ENCODE assay signal across 13 cellular contexts in genomic region chr4:7238300-7238960, GRCh38. TPM values are rescaled to one million over a fixed set of nuclear protein-coding genes. Genes with fewer than 3 reads are reported as not detected.
DNase-seq lines count a peak whose midpoint lies in the region; ATAC-seq and TF ChIP-seq lines count a peak whose summit lies in the region.
"Had no signal": no experiment of that assay in that cellular context is flagged by ENCODE, and none has a peak within 500 bp of the region (broad histone marks: within the 10 kb centered on the region; RNA-seq: fewer than 3 reads in every experiment).

No MANE protein-coding gene starts in this region.

- TF ChIP-seq CTCF in LNCAP (IDR thresholded peaks at IDR 0.05) (peak; percentile 20; the same call in 1 of the 2 replicates), epithelial cell of proximal tubule (conservative IDR thresholded peaks at IDR 0.05; ENCODE audit: low read depth, low read length) (peak; percentile 33), suprapubic skin (IDR thresholded peaks at IDR 0.05) (no peak)

- H3K27ac Mint-ChIP-seq in stimulated activated naive CD8-positive, alpha-beta T cell treated with anti-CD3 and anti-CD28 coated beads, Interleukin-15, amount 100 ng/mL, for 72 hours = no peak overlapping the region
- H3K27ac Mint-ChIP-seq in naive thymus-derived CD4-positive, alpha-beta T cell = no peak overlapping the region

- CTCF ChIA-PET in naive thymus-derived CD4-positive, alpha-beta T cell (lab: Charles Lee) = no interaction called here

- no peaks in the 10 kb centered on the region for H3K36me3 ChIP-seq in naive thymus-derived CD4-positive, alpha-beta T cell (ENCODE audit: control insufficient read depth in 2 of 3, insufficient read depth in 3 of 3, low read length in 3 of 3)
- H3K36me3 ChIP-seq in suprapubic skin = no peaks in the 10 kb centered on the region

- no peaks in the 10 kb centered on the region for H3K27me3 Mint-ChIP-seq in stimulated activated naive CD8-positive, alpha-beta T cell treated with anti-CD3 and anti-CD28 coated beads, Interleukin-15, amount 100 ng/mL, for 72 hours
- H3K27me3 Mint-ChIP-seq in naive thymus-derived CD4-positive, alpha-beta T cell = peaks cover 0 to 15% (median 4%) of the 10 kb centered on the region in 5 donors

- H3K4me3 ChIP-seq in epithelial cell of proximal tubule (ENCODE audit: low read depth, low read length) (no peak overlapping the region), suprapubic skin (no peak overlapping the region)
- no peak overlapping the region for H3K4me3 ChIP-seq in naive thymus-derived CD4-positive, alpha-beta T cell (ENCODE audit: low read length)

- no peaks in the 10 kb centered on the region for H3K4me1 Mint-ChIP-seq in stimulated activated naive CD8-positive, alpha-beta T cell treated with anti-CD3 and anti-CD28 coated beads, Interleukin-15, amount 100 ng/mL, for 72 hours
- H3K4me1 Mint-ChIP-seq in naive thymus-derived CD4-positive, alpha-beta T cell = no peaks in the 10 kb centered on the region

- TF ChIP-seq POLR2A in suprapubic skin (IDR thresholded peaks at IDR 0.05) = no peak

- intact Hi-C loops in naive thymus-derived CD4-positive, alpha-beta T cell (cut with micrococcal nuclease) = no loop called here

- POLR2A ChIA-PET in naive thymus-derived CD4-positive, alpha-beta T cell (lab: Charles Lee) = no interaction called here

- ATAC-seq in stimulated activated naive CD8-positive, alpha-beta T cell treated with anti-CD3 and anti-CD28 coated beads, Interleukin-15, Interleukin-2, amounts not matched to agents 100 U/mL and 50 U/mL, for 24 hours = no peak
- ATAC-seq in stimulated activated naive CD8-positive, alpha-beta T cell treated with anti-CD3 and anti-CD28 coated beads, Interleukin-15, amount 100 ng/mL, for 72 hours = no peak
- no peak for ATAC-seq in naive thymus-derived CD4-positive, alpha-beta T cell

- H3K27me3 ChIP-seq in naive thymus-derived CD4-positive, alpha-beta T cell (ENCODE audit: control insufficient read depth in 2 of 2, insufficient read depth in 2 of 2, low read length in 2 of 2) = no peaks in the 10 kb centered on the region
- no peaks in the 10 kb centered on the region for H3K27me3 ChIP-seq in suprapubic skin

- H3K36me3 Mint-ChIP-seq in naive thymus-derived CD4-positive, alpha-beta T cell = peaks cover 0 to 5% (median 0%) of the 10 kb centered on the region in 5 donors

- H3K4me3 Mint-ChIP-seq in stimulated activated naive CD8-positive, alpha-beta T cell treated with anti-CD3 and anti-CD28 coated beads, Interleukin-15, amount 100 ng/mL, for 72 hours = no peak overlapping the region
- H3K4me3 Mint-ChIP-seq in naive thymus-derived CD4-positive, alpha-beta T cell = no peak overlapping the region

- 94% methylated on average over 11 of the region's 12 CpGs for WGBS in suprapubic skin

- TF ChIP-seq EP300 in suprapubic skin (IDR thresholded peaks at IDR 0.05) = no peak

- peak; percentile 9 for DNase-seq in stimulated activated naive CD8-positive, alpha-beta T cell treated with anti-CD3 and anti-CD28 coated beads, Interleukin-15, Interleukin-2, amounts not matched to agents 100 U/mL and 50 U/mL, for 24 hours
- no peak for DNase-seq in stimulated activated naive CD8-positive, alpha-beta T cell treated with anti-CD3 and anti-CD28 coated beads, Interleukin-15, amount 100 ng/mL, for 72 hours
- DNase-seq in epithelial cell of proximal tubule (ENCODE audit: low read depth) (no peak), GF-D8 (lab: John Stamatoyannopoulos, UW) (no peak), HK-2 (ENCODE audit: unreplicated experiment) (no peak), suprapubic skin (ENCODE audit: low spot score in 2 of 2) (no peak)
- no peak for DNase-seq in naive thymus-derived CD4-positive, alpha-beta T cell
- DNase-seq: activated naive CD4-positive, alpha-beta T cell treated with anti-CD3 and anti-CD28 coated beads, Interleukin-2, amount 50 U/mL, for 16 hours; Caco-2; left cardiac atrium; NCI-H1092; NCI-H524 treated with DMSO at 0.1 percent for 48 hours had no signal

- peaks cover 0 to 10% (median 0%) of the 10 kb centered on the region in 3 experiments for H3K9me3 ChIP-seq in naive thymus-derived CD4-positive, alpha-beta T cell (ENCODE audit: control insufficient read depth in 2 of 3, low read length in 3 of 3)
- H3K9me3 ChIP-seq in suprapubic skin = no peaks in the 10 kb centered on the region
- H3K9me3 ChIP-seq: Caco-2 had no signal

- no peaks in the 10 kb centered on the region for H3K4me1 ChIP-seq in naive thymus-derived CD4-positive, alpha-beta T cell (ENCODE audit: control insufficient read depth in 2 of 2, insufficient read depth in 2 of 2, low read length in 2 of 2)
- H3K4me1 ChIP-seq in suprapubic skin = peaks cover 4% of the 10 kb centered on the region
- H3K4me1 ChIP-seq: Caco-2 had no signal

- peaks cover 0 to 11% of the 10 kb centered on the region in 2 donors for H3K9me3 Mint-ChIP-seq in stimulated activated naive CD8-positive, alpha-beta T cell treated with anti-CD3 and anti-CD28 coated beads, Interleukin-15, amount 100 ng/mL, for 72 hours
- H3K9me3 Mint-ChIP-seq in naive thymus-derived CD4-positive, alpha-beta T cell = peaks cover 0 to 19% (median 2%) of the 10 kb centered on the region in 11 donors

- no peak overlapping the region for H3K27ac ChIP-seq in naive thymus-derived CD4-positive, alpha-beta T cell (ENCODE audit: low read depth, low read length)
- H3K27ac ChIP-seq in suprapubic skin = no peak overlapping the region

RNA-seq across cellular contexts. Expression of gene SORCS2, which starts 46.1 kb away (rescaled TPM):
- total RNA-seq in epithelial cell of proximal tubule (0.22 and 0.29 TPM in 2 replicates), suprapubic skin (1 to 10 TPM in 3 of 4 donors, under 1 TPM in 1; 0.94 to 4.6 (median 1.3) TPM)
- total RNA-seq in naive thymus-derived CD4-positive, alpha-beta T cell = under 1 TPM in 1 of 5 experiments, not detected in 4; 0.10 TPM
- not detected for polyA plus RNA-seq in naive thymus-derived CD4-positive, alpha-beta T cell

Comparison
In these comparisons a context has a peak if more than half of its experiments do, and no peak if none do; other contexts are left out.
1. CTCF ChIP-seq: peak in LNCAP (single experiment) and epithelial cell of proximal tubule (single experiment); none in suprapubic skin (0 of 2).